8 cellular contexts compared by ENCODE assay signal in genomic region chr10:105950410-105950809, GRCh38.
DNase-seq lines count a peak whose midpoint lies in the region; ATAC-seq, FAIRE-seq and TF ChIP-seq lines count a peak whose summit lies in the region.

No MANE protein-coding gene starts in this region.

- no peak overlapping the region for H3K4me3 ChIP-seq in dorsolateral prefrontal cortex
- H3K4me3 ChIP-seq in uterus, result no peak overlapping the region

- no peak for FAIRE-seq in RCC 7860 (lab: Jason Lieb, UNC)

- H3K36me3 ChIP-seq in uterus, result no peaks in the 10 kb centered on the region

- H3K9me3 ChIP-seq in uterus, result no peaks in the 10 kb centered on the region

- ATAC-seq in GM18867 (IDR thresholded peaks at IDR 0.05; ENCODE audit: unreplicated experiment) (peak; percentile 49), HG03354 (IDR thresholded peaks at IDR 0.05; ENCODE audit: poor library complexity, severe bottlenecking, unreplicated experiment) (peak; percentile 64), GM19397 (IDR thresholded peaks at IDR 0.05; ENCODE audit: unreplicated experiment) (no peak)

- DNase-seq in CD1c-positive myeloid dendritic cell (ENCODE audit: extremely low spot score), result peak; percentile 4
- peak; percentile 16 for DNase-seq in RCC 7860 (ENCODE audit: low spot score)
- peak in 8 of 10 donors; percentile 10 to 79 (median 51) for DNase-seq in dorsolateral prefrontal cortex
- peak; percentile 82 for DNase-seq in medulla oblongata (ENCODE audit: extremely low spot score)
- peak in 1 of 2 donors; percentile 22 for DNase-seq in uterus

- TF ChIP-seq CTCF in dorsolateral prefrontal cortex (IDR thresholded peaks at IDR 0.05 in 54 of 56, conservative IDR thresholded peaks at IDR 0.05 in 2 of 56; ENCODE audit: low read depth in 1 of 56, partially characterized antibody in 56 of 56) (peak; percentile 49 to 95 (median 86)), uterus (IDR thresholded peaks at IDR 0.05) (peak; percentile 40 to 70 (median 51))

- H3K27me3 ChIP-seq in dorsolateral prefrontal cortex (no peaks in the 10 kb centered on the region), uterus (no peaks in the 10 kb centered on the region)

- no peak overlapping the region for H3K27ac ChIP-seq in dorsolateral prefrontal cortex
- peak overlapping the region in 1 of 2 donors; percentile 17 for H3K27ac ChIP-seq in uterus

- intact Hi-C loops in dorsolateral prefrontal cortex (cut with DNase I), result loop anchor here in 1 of 2 donors (5.0 to 10.0 kb wide), 2 partner anchors 227 to 624 kb away; no protein-coding TSS in a partner anchor
- intact Hi-C loops in uterus (cut with DNase I; ENCODE audit: low total_unique reads), result no loop called here

- no peak for TF ChIP-seq POLR2A in uterus (IDR thresholded peaks at IDR 0.05)

- H3K4me1 ChIP-seq in uterus, result no peaks in the 10 kb centered on the region
